ENCODE assay signal across 7 cellular contexts in the genomic region with DNA sequence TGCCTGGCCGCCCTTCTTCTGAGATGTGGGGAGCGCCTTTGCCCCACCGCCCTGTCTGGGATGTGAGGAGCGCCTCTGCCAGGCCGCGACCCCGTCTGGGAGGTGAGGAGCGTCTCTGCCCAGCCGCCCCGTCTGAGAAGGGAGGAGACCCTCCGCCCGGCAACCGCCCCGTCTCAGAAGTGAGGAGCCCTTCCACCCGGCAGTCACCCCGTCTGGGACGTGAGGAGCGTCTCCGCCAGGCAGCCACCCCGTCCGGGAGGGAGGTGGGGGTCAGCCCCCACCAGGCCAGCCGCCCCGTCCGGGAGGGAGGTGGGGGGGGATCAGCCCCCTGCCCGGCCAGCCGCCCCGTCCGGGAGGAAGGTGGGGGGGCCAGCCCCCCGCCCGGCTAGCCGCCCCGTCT. TPM values are rescaled to one million over a fixed set of nuclear protein-coding genes. Genes with fewer than 3 reads are reported as not detected.
"Had no signal": no experiment of that assay in that cellular context is flagged by ENCODE, and none has a peak within 500 bp of the region (broad histone marks: within the 10 kb centered on the region; RNA-seq: fewer than 3 reads in every experiment).

No MANE protein-coding gene starts in this region.

RNA-seq across cellular contexts. Expression of gene F2RL1, which starts 6.6 kb away (rescaled TPM):
- total RNA-seq: OCI-LY7 had no signal

RNA-seq across cellular contexts. Expression of gene S100Z, which starts 37.6 kb away (rescaled TPM):
- total RNA-seq: PC-9, Right ventricle myocardium inferior, Right ventricle myocardium superior, SJCRH30, SK-MEL-5 had no signal
- polyA plus RNA-seq: SK-N-SH had no signal
